In genomic region chr15:72536506-72536905, GRCh38 we compare ENCODE assay signal across 34 cellular contexts.
"Had no signal": no experiment of that assay in that cellular context is flagged by ENCODE, and none has a peak within 500 bp of the region (broad histone marks: within the 10 kb centered on the region; RNA-seq: fewer than 3 reads in every experiment).

No MANE protein-coding gene starts in this region.

- DNase-seq: activated CD4-positive, alpha-beta memory T cell treated with anti-CD3 and anti-CD28 coated beads, Interleukin-2, amount 10 ng/mL, durations not matched to agents 7 days and 5 days; activated CD4-positive, alpha-beta T cell treated with anti-CD3 and anti-CD28 coated beads for 1 hour; activated CD4-positive, alpha-beta T cell treated with anti-CD3 and anti-CD28 coated beads for 48 hours; activated CD4-positive, CD25-positive, alpha-beta regulatory T cell; activated CD8-positive, alpha-beta memory T cell treated with anti-CD3 and anti-CD28 coated beads for 24 hours; activated CD8-positive, alpha-beta memory T cell treated with anti-CD3 and anti-CD28 coated beads, Interleukin-2, amount 10 ng/mL, durations not matched to agents 7 days and 5 days; activated CD8-positive, alpha-beta memory T cell treated with anti-CD3 and anti-CD28 coated beads, Interleukin-2, amount 50 U/mL, for 48 hours; activated effector memory CD4-positive, alpha-beta T cell treated with Interleukin-2 at 50 U/mL for 16 hours; activated naive CD4-positive, alpha-beta T cell treated with anti-CD3 and anti-CD28 coated beads, Interleukin-2, amount 10 ng/mL, durations not matched to agents 7 days and 5 days; activated naive CD8-positive, alpha-beta T cell treated with anti-CD3 and anti-CD28 coated beads, Interleukin-2, amount 50 U/mL, for 24 hours; activated T-cell treated with anti-CD3 and anti-CD28 coated beads, Interleukin-2, amount 50 U/mL, for 48 hours; amniotic stem cell; aorta; brain microvascular endothelial cell; central memory CD4-positive, alpha-beta T cell; MG63; NCI-H1048; NCI-H1105 treated with DMSO at 0.1 percent for 48 hours; NCI-H1436; NCI-H1694; NCI-H1930; NCI-H2081 treated with DMSO at 0.1 percent for 48 hours; NCI-H345; NCI-H524 treated with DMSO at 0.1 percent for 48 hours; NCI-H748 treated with DMSO at 0.1 percent for 48 hours; NK-92 treated with Interleukin-12 subunit alpha and Interleukin-12 subunit beta, amount 100 ng/mL, for 24 hours; PC-3; Peyer's patch; RPMI8226; SHP77 treated with DMSO at 0.1 percent for 48 hours; T1000; WERI-Rb-1 had no signal

- H3K9me3 Mint-ChIP-seq: activated naive CD4-positive, alpha-beta T cell treated with anti-CD3 and anti-CD28 coated beads, Interleukin-2, amount 10 ng/mL, durations not matched to agents 7 days and 5 days had no signal

- H3K27me3 Mint-ChIP-seq: activated CD4-positive, alpha-beta memory T cell treated with anti-CD3 and anti-CD28 coated beads, Interleukin-2, amount 10 ng/mL, durations not matched to agents 7 days and 5 days; activated CD8-positive, alpha-beta memory T cell treated with anti-CD3 and anti-CD28 coated beads, Interleukin-2, amount 10 ng/mL, durations not matched to agents 7 days and 5 days; activated naive CD4-positive, alpha-beta T cell treated with anti-CD3 and anti-CD28 coated beads, Interleukin-2, amount 10 ng/mL, durations not matched to agents 7 days and 5 days; activated naive CD8-positive, alpha-beta T cell; activated naive CD8-positive, alpha-beta T cell treated with anti-CD3 and anti-CD28 coated beads, Interleukin-2, amount 50 U/mL, for 24 hours had no signal

- H3K27ac Mint-ChIP-seq: activated CD4-positive, alpha-beta memory T cell treated with anti-CD3 and anti-CD28 coated beads, Interleukin-2, amount 10 ng/mL, durations not matched to agents 7 days and 5 days; activated CD8-positive, alpha-beta memory T cell treated with anti-CD3 and anti-CD28 coated beads, Interleukin-2, amount 10 ng/mL, durations not matched to agents 7 days and 5 days; activated naive CD4-positive, alpha-beta T cell treated with anti-CD3 and anti-CD28 coated beads, Interleukin-2, amount 10 ng/mL, durations not matched to agents 7 days and 5 days; activated naive CD8-positive, alpha-beta T cell; activated naive CD8-positive, alpha-beta T cell treated with anti-CD3 and anti-CD28 coated beads, Interleukin-2, amount 50 U/mL, for 24 hours had no signal

- H3K36me3 ChIP-seq: brain microvascular endothelial cell had no signal

- H3K4me3 Mint-ChIP-seq: activated CD4-positive, alpha-beta memory T cell treated with anti-CD3 and anti-CD28 coated beads, Interleukin-2, amount 10 ng/mL, durations not matched to agents 7 days and 5 days; activated CD8-positive, alpha-beta memory T cell treated with anti-CD3 and anti-CD28 coated beads, Interleukin-2, amount 10 ng/mL, durations not matched to agents 7 days and 5 days; activated naive CD4-positive, alpha-beta T cell treated with anti-CD3 and anti-CD28 coated beads, Interleukin-2, amount 10 ng/mL, durations not matched to agents 7 days and 5 days; activated naive CD8-positive, alpha-beta T cell; activated naive CD8-positive, alpha-beta T cell treated with anti-CD3 and anti-CD28 coated beads, Interleukin-2, amount 50 U/mL, for 24 hours had no signal

- H3K27me3 ChIP-seq: brain microvascular endothelial cell, MG63, Peyer's patch had no signal

- H3K4me3 ChIP-seq: MG63, Peyer's patch had no signal

- ATAC-seq: activated CD8-positive, alpha-beta memory T cell treated with anti-CD3 and anti-CD28 coated beads, Interleukin-2, amount 10 ng/mL, durations not matched to agents 7 days and 5 days; activated naive CD8-positive, alpha-beta T cell treated with anti-CD3 and anti-CD28 coated beads, Interleukin-2, amount 50 U/mL, for 24 hours; PC-3 had no signal

- H3K27ac ChIP-seq: brain microvascular endothelial cell, KMS-11, Peyer's patch, WERI-Rb-1 had no signal
